ENCODE assay signal across 1 cellular context in genomic region chr12:123597100-123597499, GRCh38.
A peak's percentile ranks its signal among the peaks of the same experiment; 100 is the strongest.
TF ChIP-seq lines count a peak whose summit lies in the region.

No MANE protein-coding gene starts in this region.

TF ChIP-seq in HepG2, 621 proteins besides CTCF, POLR2A, EP300 and RAD21:
- TF ChIP-seq MAFK (conservative IDR thresholded peaks at IDR 0.05 in 1 of 2, IDR thresholded peaks at IDR 0.05 in 1 of 2; ENCODE audit: low read length in 2 of 2) (peak; percentile 18 to 29; a peak in 2 of 4 replicates), MAFF (IDR thresholded peaks at IDR 0.05; ENCODE audit: low read depth, low read length) (peak; percentile 28; the same call in 1 of the 2 replicates), POLR2G (IDR thresholded peaks at IDR 0.05; ENCODE audit: low read depth, low read length) (no peak)
